ENCODE assay signal across 8 cellular contexts in genomic region chr16:27329376-27330036, GRCh38. TPM values are rescaled to one million over a fixed set of nuclear protein-coding genes. Genes with fewer than 3 reads are reported as not detected.
DNase-seq lines count a peak whose midpoint lies in the region; ATAC-seq and TF ChIP-seq lines count a peak whose summit lies in the region.
"Not testable (repeated sequence)": the region's sequence is repeated elsewhere in the genome, so short reads cannot be mapped to it uniquely, and the experiment has no call there.

No MANE protein-coding gene starts in this region.

- ATAC-seq in activated naive CD8-positive, alpha-beta T cell treated with anti-CD3 and anti-CD28 coated beads, Interleukin-2, amount 10 ng/mL, durations not matched to agents 7 days and 5 days (ENCODE audit: low read depth); naive thymus-derived CD8-positive, alpha-beta T cell: not testable (repeated sequence)

- H3K27ac ChIP-seq in GM23248 = peak overlapping the region; percentile 99
- peak overlapping the region; percentile 6 for H3K27ac ChIP-seq in effector memory CD4-positive, alpha-beta T cell (ENCODE audit: insufficient read depth, low read length, poor library complexity, severe bottlenecking)
- H3K27ac ChIP-seq in skin epidermis = peak overlapping the region in 19 of 21 experiments; percentile 6 to 94 (median 79)
- peak overlapping the region; percentile 97 to 98 for H3K27ac ChIP-seq in uterus

- peaks cover 29% of the 10 kb centered on the region for H3K4me1 ChIP-seq in GM23248 (ENCODE audit: insufficient read depth)
- peaks cover 38% of the 10 kb centered on the region for H3K4me1 ChIP-seq in effector memory CD4-positive, alpha-beta T cell (ENCODE audit: control insufficient read depth, insufficient read depth, low read length, poor library complexity, severe bottlenecking)
- peaks cover 16 to 29% of the 10 kb centered on the region in 2 donors for H3K4me1 ChIP-seq in uterus

- WGBS in GM23248 (ENCODE audit: low coverage in 1 of 2, low lambda C conversion rate in 2 of 2, missing lambda C conversion rate in 2 of 2), 2 experiments = 43 to 51% methylated on average over 8 of the region's 8 CpGs

- not testable (repeated sequence) for TF ChIP-seq POLR2A in uterus (IDR thresholded peaks at IDR 0.05)

- not testable (repeated sequence) for H3K9me2 ChIP-seq in GM23248 (ENCODE audit: insufficient read depth)

- H3K4me3 Mint-ChIP-seq in activated CD4-positive, alpha-beta T cell treated with anti-CD3 and anti-CD28 coated beads, Interleukin-2, amount 10 ng/mL, durations not matched to agents 7 days and 5 days; activated naive CD8-positive, alpha-beta T cell treated with anti-CD3 and anti-CD28 coated beads, Interleukin-2, amount 10 ng/mL, durations not matched to agents 7 days and 5 days: not testable (repeated sequence)
- peak overlapping the region in 2 of 10 donors; percentile 3 to 29 for H3K4me3 Mint-ChIP-seq in naive thymus-derived CD8-positive, alpha-beta T cell

- not testable (repeated sequence) for H4K20me1 ChIP-seq in GM23248 (ENCODE audit: insufficient read depth)

- H3K27ac Mint-ChIP-seq in activated CD4-positive, alpha-beta T cell treated with anti-CD3 and anti-CD28 coated beads, Interleukin-2, amount 10 ng/mL, durations not matched to agents 7 days and 5 days = peak overlapping the region; percentile 26
- peak overlapping the region; percentile 35 for H3K27ac Mint-ChIP-seq in activated naive CD8-positive, alpha-beta T cell treated with anti-CD3 and anti-CD28 coated beads, Interleukin-2, amount 10 ng/mL, durations not matched to agents 7 days and 5 days
- peak overlapping the region in 9 of 10 donors; percentile 54 to 92 (median 82) for H3K27ac Mint-ChIP-seq in naive thymus-derived CD8-positive, alpha-beta T cell

- DNase-seq in GM23248; activated CD4-positive, alpha-beta T cell treated with anti-CD3 and anti-CD28 coated beads, Interleukin-2, amount 10 ng/mL, durations not matched to agents 7 days and 5 days; activated naive CD8-positive, alpha-beta T cell treated with anti-CD3 and anti-CD28 coated beads, Interleukin-2, amount 10 ng/mL, durations not matched to agents 7 days and 5 days; effector memory CD4-positive, alpha-beta T cell; naive thymus-derived CD8-positive, alpha-beta T cell: not testable (repeated sequence)
- DNase-seq in hepatic stellate cell (ENCODE audit: low spot score) (peak; percentile 32), uterus (peak in 1 of 2 donors; percentile 47)

- peaks cover 76% of the 10 kb centered on the region for H3K4me1 Mint-ChIP-seq in activated CD4-positive, alpha-beta T cell treated with anti-CD3 and anti-CD28 coated beads, Interleukin-2, amount 10 ng/mL, durations not matched to agents 7 days and 5 days
- peaks cover 61% of the 10 kb centered on the region for H3K4me1 Mint-ChIP-seq in activated naive CD8-positive, alpha-beta T cell treated with anti-CD3 and anti-CD28 coated beads, Interleukin-2, amount 10 ng/mL, durations not matched to agents 7 days and 5 days
- H3K4me1 Mint-ChIP-seq in naive thymus-derived CD8-positive, alpha-beta T cell = peaks cover 30 to 85% (median 66%) of the 10 kb centered on the region in 4 donors

- not testable (repeated sequence) for H2AFZ ChIP-seq in GM23248

- intact Hi-C loops in uterus (cut with DNase I; ENCODE audit: low total_unique reads) = loop anchor here (10.0 kb wide), 1 partner anchor 85 kb away; no protein-coding TSS in a partner anchor

- not testable (repeated sequence) for H3K27me3 Mint-ChIP-seq in activated CD4-positive, alpha-beta T cell treated with anti-CD3 and anti-CD28 coated beads, Interleukin-2, amount 10 ng/mL, durations not matched to agents 7 days and 5 days; activated naive CD8-positive, alpha-beta T cell treated with anti-CD3 and anti-CD28 coated beads, Interleukin-2, amount 10 ng/mL, durations not matched to agents 7 days and 5 days; naive thymus-derived CD8-positive, alpha-beta T cell

- TF ChIP-seq CTCF in uterus (IDR thresholded peaks at IDR 0.05) = not testable (repeated sequence)

- H3K4me2 ChIP-seq in GM23248 (ENCODE audit: unreplicated experiment) = not testable (repeated sequence)

- H3K79me2 ChIP-seq in GM23248 (ENCODE audit: insufficient read depth) = peaks cover 80% of the 10 kb centered on the region

- H3K9me3 ChIP-seq in GM23248 (ENCODE audit: low read depth); effector memory CD4-positive, alpha-beta T cell (ENCODE audit: control insufficient read depth, low read length); uterus: not testable (repeated sequence)

- not testable (repeated sequence) for H3K4me3 ChIP-seq in GM23248; effector memory CD4-positive, alpha-beta T cell (ENCODE audit: insufficient read depth, low read depth, low read length, poor library complexity, severe bottlenecking); skin epidermis; uterus

- not testable (repeated sequence) for H3K36me3 ChIP-seq in GM23248 (ENCODE audit: low read depth); uterus
- H3K36me3 ChIP-seq in effector memory CD4-positive, alpha-beta T cell (ENCODE audit: control insufficient read depth, insufficient read depth, low read length) = peaks cover 28% of the 10 kb centered on the region

- not testable (repeated sequence) for H3K9me3 Mint-ChIP-seq in activated CD4-positive, alpha-beta T cell treated with anti-CD3 and anti-CD28 coated beads, Interleukin-2, amount 10 ng/mL, durations not matched to agents 7 days and 5 days; activated naive CD8-positive, alpha-beta T cell treated with anti-CD3 and anti-CD28 coated beads, Interleukin-2, amount 10 ng/mL, durations not matched to agents 7 days and 5 days; naive thymus-derived CD8-positive, alpha-beta T cell

- CTCF ChIA-PET in activated CD4-positive, alpha-beta T cell treated with anti-CD3 and anti-CD28 coated beads, Interleukin-2, amount 10 ng/mL, durations not matched to agents 7 days and 5 days (lab: Charles Lee) = interaction anchor here (0.6 to 1.4 kb wide), 9 partner anchors 9 to 95 kb away, joined by 3 to 5 read pairs (median 3); no protein-coding TSS in a partner anchor

- peaks cover 80% of the 10 kb centered on the region for H3K36me3 Mint-ChIP-seq in activated CD4-positive, alpha-beta T cell treated with anti-CD3 and anti-CD28 coated beads, Interleukin-2, amount 10 ng/mL, durations not matched to agents 7 days and 5 days (ENCODE audit: low read depth)
- peaks cover 60% of the 10 kb centered on the region for H3K36me3 Mint-ChIP-seq in activated naive CD8-positive, alpha-beta T cell treated with anti-CD3 and anti-CD28 coated beads, Interleukin-2, amount 10 ng/mL, durations not matched to agents 7 days and 5 days
- peaks cover 4 to 58% (median 17%) of the 10 kb centered on the region in 3 donors for H3K36me3 Mint-ChIP-seq in naive thymus-derived CD8-positive, alpha-beta T cell

- H3K27me3 ChIP-seq in GM23248 (replicated peaks; ENCODE audit: insufficient read depth); effector memory CD4-positive, alpha-beta T cell (replicated peaks; ENCODE audit: control insufficient read depth, insufficient read depth, low read length, poor library complexity, severe bottlenecking); uterus: not testable (repeated sequence)

- POLR2A ChIA-PET in activated CD4-positive, alpha-beta T cell treated with anti-CD3 and anti-CD28 coated beads, Interleukin-2, amount 10 ng/mL, durations not matched to agents 7 days and 5 days (lab: Charles Lee) = interaction anchor here (0.6 kb wide), 1 partner anchor 55 kb away, joined by 3 read pairs; no protein-coding TSS in a partner anchor
- POLR2A ChIA-PET in activated naive CD8-positive, alpha-beta T cell treated with anti-CD3 and anti-CD28 coated beads, Interleukin-2, amount 10 ng/mL, durations not matched to agents 7 days and 5 days (lab: Charles Lee) = interaction anchor here (0.6 to 3.2 kb wide), 3 partner anchors 55 to 103 kb away, joined by 3 to 11 read pairs (median 3); no protein-coding TSS in a partner anchor
- POLR2A ChIA-PET in naive thymus-derived CD8-positive, alpha-beta T cell (lab: Charles Lee) = interaction anchor here (0.7 to 1.6 kb wide), 5 partner anchors 11 to 126 kb away, joined by 3 to 4 read pairs (median 4); partner anchors contain the start of gene KDM8

- peak overlapping the region; percentile 75 for H3K9ac ChIP-seq in GM23248

- in situ Hi-C loops in GM23248 (cut with MboI) = not testable (repeated sequence)

- H3F3A ChIP-seq in GM23248 (ENCODE audit: insufficient read depth) = peaks cover 46% of the 10 kb centered on the region

RNA-seq across cellular contexts. Expression of gene IL4R, which starts 15.7 kb away (rescaled TPM):
- total RNA-seq in GM23248 (2014; rRNA removed; shearing (Covaris generic)) = 17.7 and 18.5 TPM in 2 replicates
- 11.3 and 11.7 TPM in 2 replicates for polyA plus RNA-seq in GM23248 (2016; fragmentation: Nextera tagmentation; extraction: Ambion mirVana)
- 100 to 1,000 TPM; 242 to 262 TPM for total RNA-seq in activated CD4-positive, alpha-beta T cell treated with anti-CD3 and anti-CD28 coated beads, Interleukin-2, amount 10 ng/mL, durations not matched to agents 7 days and 5 days
- 100 to 1,000 TPM; 215 TPM for total RNA-seq in activated naive CD8-positive, alpha-beta T cell treated with anti-CD3 and anti-CD28 coated beads, Interleukin-2, amount 10 ng/mL, durations not matched to agents 7 days and 5 days
- 100 to 1,000 TPM; 117 to 120 TPM for total RNA-seq in naive thymus-derived CD8-positive, alpha-beta T cell
- polyA plus RNA-seq in naive thymus-derived CD8-positive, alpha-beta T cell = 10 to 100 TPM; 18.8 to 49.4 (median 34.7) TPM
- total RNA-seq in uterus = 100 to 1,000 TPM in 1 of 4 donors, 10 to 100 TPM in 2, 1 to 10 TPM in 1; 9.4 to 137 (median 45.4) TPM

Comparison
In these comparisons a context has a peak if more than half of its experiments do, and no peak if none do; other contexts are left out.
1. H3K27ac ChIP-seq: peak in every context shown above with its lines; median percentile 99 in GM23248; 98 in uterus; 79 in skin epidermis; 6 in effector memory CD4-positive, alpha-beta T cell.
2. H3K27ac Mint-ChIP-seq: peak in every context shown above with its lines; median percentile 82 in naive thymus-derived CD8-positive, alpha-beta T cell; 35 in activated naive CD8-positive, alpha-beta T cell treated with anti-CD3 and anti-CD28 coated beads, Interleukin-2, amount 10 ng/mL, durations not matched to agents 7 days and 5 days; 26 in activated CD4-positive, alpha-beta T cell treated with anti-CD3 and anti-CD28 coated beads, Interleukin-2, amount 10 ng/mL, durations not matched to agents 7 days and 5 days.